In the genomic region with DNA sequence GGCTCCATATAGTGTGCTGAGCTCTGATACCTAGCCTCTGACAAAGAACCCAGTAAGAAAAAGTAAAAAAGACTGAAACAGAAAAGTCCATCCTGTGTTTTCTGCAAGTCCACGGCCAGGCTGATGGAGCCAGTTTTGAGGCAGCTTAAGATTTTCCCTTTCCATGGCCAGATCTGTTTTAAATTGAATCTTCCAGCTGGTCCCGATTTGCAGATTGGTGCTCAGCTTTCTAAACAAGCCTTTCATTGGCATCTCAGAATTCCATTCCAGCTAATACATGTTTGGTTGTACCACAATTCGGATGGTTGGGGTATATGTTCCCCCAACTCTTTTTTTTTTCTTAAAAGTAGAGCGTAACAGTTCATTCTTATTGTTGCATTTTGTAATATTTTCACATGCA, we compare ENCODE assay signal across 25 cellular contexts.
"Had no signal": no experiment of that assay in that cellular context is flagged by ENCODE, and none has a peak within 500 bp of the region (broad histone marks: within the 10 kb centered on the region; RNA-seq: fewer than 3 reads in every experiment).

No MANE protein-coding gene starts in this region.

- H3K27ac ChIP-seq: brain microvascular endothelial cell, esophagus squamous epithelium, spleen, upper lobe of right lung, WERI-Rb-1 had no signal

- ATAC-seq: activated CD8-positive, alpha-beta memory T cell treated with anti-CD3 and anti-CD28 coated beads, Interleukin-2, amount 10 ng/mL, durations not matched to agents 7 days and 5 days; activated CD8-positive, alpha-beta T cell treated with anti-CD3 and anti-CD28 coated beads for 36 hours; effector memory CD8-positive, alpha-beta T cell; left cardiac atrium; mucosa of descending colon; SK-N-SH treated with all-trans-retinoic acid at 6 μM for 48 hours; upper lobe of right lung had no signal

- H3K4me3 ChIP-seq: esophagus squamous epithelium, mucosa of descending colon, spleen, upper lobe of right lung had no signal

- DNase-seq: activated CD4-positive, alpha-beta T cell treated with anti-CD3 and anti-CD28 coated beads, Interleukin-2, amount 10 ng/mL, durations not matched to agents 7 days and 5 days; activated CD4-positive, CD25-positive, alpha-beta regulatory T cell treated with anti-CD3 and anti-CD28 coated beads, Interleukin-2, amount 50 U/mL, for 72 hours; activated CD8-positive, alpha-beta memory T cell treated with anti-CD3 and anti-CD28 coated beads, Interleukin-2, amount 10 ng/mL, durations not matched to agents 7 days and 5 days; activated CD8-positive, alpha-beta T cell treated with anti-CD3 and anti-CD28 coated beads for 36 hours; activated effector memory CD4-positive, alpha-beta T cell treated with anti-CD3 and anti-CD28 coated beads, Interleukin-2, amount 50 U/mL, for 16 hours; activated naive CD4-positive, alpha-beta T cell treated with anti-CD3 and anti-CD28 coated beads, Interleukin-2, amount 50 U/mL, for 16 hours; activated T-cell treated with anti-CD3 and anti-CD28 coated beads for 4 hours; aorta; brain microvascular endothelial cell; central memory CD4-positive, alpha-beta T cell; effector memory CD8-positive, alpha-beta T cell; esophagus squamous epithelium; hypothalamus; left cardiac atrium; mesenchymal stem cell; mucosa of descending colon; retina; spleen; stimulated activated CD4-positive, alpha-beta T cell treated with anti-CD3 and anti-CD28 coated beads, Interleukin-4, amount 100 ng/mL, for 1 hour; stimulated activated naive CD4-positive, alpha-beta T cell; upper lobe of right lung; WERI-Rb-1 had no signal

- H3K27me3 ChIP-seq: brain microvascular endothelial cell, esophagus squamous epithelium, spleen, upper lobe of right lung had no signal

- H3K9me3 Mint-ChIP-seq: activated CD4-positive, alpha-beta T cell treated with anti-CD3 and anti-CD28 coated beads, Interleukin-2, amount 10 ng/mL, durations not matched to agents 7 days and 5 days; activated CD8-positive, alpha-beta T cell treated with anti-CD3 and anti-CD28 coated beads for 36 hours; T-helper 2 cell treated with Interferon-gamma antibody and Interleukin-4, amounts not matched to agents 5 μg/mL and 100 μg/mL, for 36 hours had no signal

- H3K4me1 ChIP-seq: esophagus squamous epithelium, spleen, upper lobe of right lung had no signal

- H3K27ac Mint-ChIP-seq: activated CD4-positive, alpha-beta T cell treated with anti-CD3 and anti-CD28 coated beads, Interleukin-2, amount 10 ng/mL, durations not matched to agents 7 days and 5 days; activated CD8-positive, alpha-beta memory T cell treated with anti-CD3 and anti-CD28 coated beads, Interleukin-2, amount 10 ng/mL, durations not matched to agents 7 days and 5 days; activated CD8-positive, alpha-beta T cell treated with anti-CD3 and anti-CD28 coated beads for 36 hours; effector memory CD8-positive, alpha-beta T cell; progenitor cell of endocrine pancreas; T-helper 2 cell treated with Interferon-gamma antibody and Interleukin-4, amounts not matched to agents 5 μg/mL and 100 μg/mL, for 36 hours had no signal

- H3K9me3 ChIP-seq: esophagus squamous epithelium, mucosa of descending colon, spleen, upper lobe of right lung had no signal

- H3K36me3 Mint-ChIP-seq: activated CD8-positive, alpha-beta memory T cell treated with anti-CD3 and anti-CD28 coated beads, Interleukin-2, amount 10 ng/mL, durations not matched to agents 7 days and 5 days had no signal

- H3K36me3 ChIP-seq: brain microvascular endothelial cell, esophagus squamous epithelium, spleen, upper lobe of right lung, WERI-Rb-1 had no signal
